1 cellular context compared by ENCODE assay signal in the genomic region with DNA sequence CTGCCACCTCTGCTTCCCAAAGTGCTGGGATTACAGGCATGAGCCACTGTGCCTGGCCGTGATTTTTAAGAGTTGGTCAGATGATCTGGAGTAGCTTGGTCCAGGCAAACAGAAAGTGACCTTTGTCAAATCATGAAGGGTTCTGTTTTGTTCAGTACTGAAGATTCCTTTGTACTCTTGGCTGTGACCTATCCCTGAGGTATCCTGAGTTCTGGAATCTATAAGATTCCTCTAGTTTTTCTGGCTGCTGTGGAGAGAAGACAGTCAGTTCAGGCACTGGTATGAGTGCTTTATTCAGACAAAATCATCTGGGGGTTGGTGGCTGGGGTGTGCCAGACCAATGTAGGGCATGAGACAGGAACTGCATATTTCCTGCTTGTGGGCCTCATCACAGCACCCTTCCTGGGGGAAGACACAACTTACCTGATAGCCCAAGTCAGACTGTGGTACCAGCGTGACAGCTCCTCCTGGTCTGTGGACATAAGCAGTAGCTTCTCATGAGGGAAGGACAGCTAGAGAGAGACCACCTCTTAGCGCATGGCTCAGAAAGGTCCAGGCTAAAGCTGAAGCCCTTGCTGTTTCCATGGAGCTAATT.
TF ChIP-seq lines count a peak whose summit lies in the region.

No MANE protein-coding gene starts in this region.

TF ChIP-seq in IMR-90, 13 proteins besides CTCF, POLR2A, EP300 and RAD21:
- no peak for TF ChIP-seq CHD1 (IDR thresholded peaks at IDR 0.05; ENCODE audit: low read depth, low read length)
- TF ChIP-seq BHLHE40 (IDR thresholded peaks at IDR 0.05; ENCODE audit: low read depth, low read length): no peak
- no peak for TF ChIP-seq FOS (IDR thresholded peaks at IDR 0.05; ENCODE audit: low read depth, low read length)
- no peak for TF ChIP-seq RCOR1 (IDR thresholded peaks at IDR 0.05; ENCODE audit: insufficient replicate concordance, low read length)
- TF ChIP-seq RFX5 (IDR thresholded peaks at IDR 0.05; ENCODE audit: low read depth, low read length): no peak
- TF ChIP-seq MXI1 (IDR thresholded peaks at IDR 0.05; ENCODE audit: borderline replicate concordance, low read depth, low read length): no peak
- TF ChIP-seq MAZ (IDR thresholded peaks at IDR 0.05; ENCODE audit: borderline replicate concordance, low read depth, low read length): no peak
